Comparison of ENCODE assay signal across 8 cellular contexts in genomic region chr20:53828673-53829085, GRCh38.
DNase-seq lines count a peak whose midpoint lies in the region; ATAC-seq, FAIRE-seq and TF ChIP-seq lines count a peak whose summit lies in the region.
"Had no signal": no experiment of that assay in that cellular context is flagged by ENCODE, and none has a peak within 500 bp of the region (broad histone marks: within the 10 kb centered on the region; RNA-seq: fewer than 3 reads in every experiment).

No MANE protein-coding gene starts in this region.

- H3K36me3 ChIP-seq in bronchial epithelial cell (ENCODE audit: control insufficient read depth, insufficient read depth, low read length) = no peaks in the 10 kb centered on the region

- FAIRE-seq in bronchial epithelial cell (lab: Jason Lieb, UNC) = no peak
- FAIRE-seq: colon had no signal

- H3K4me3 ChIP-seq in GM12865 (ENCODE audit: low read depth, low read length) (peak overlapping the region; percentile 65), bronchial epithelial cell (ENCODE audit: low read depth, low read length) (no peak overlapping the region)

- ATAC-seq in GM18505 (IDR thresholded peaks at IDR 0.05; ENCODE audit: unreplicated experiment) = no peak

- no peaks in the 10 kb centered on the region for H3K27me3 ChIP-seq in bronchial epithelial cell (ENCODE audit: control insufficient read depth, insufficient read depth, low read length)

- TF ChIP-seq POLR2A in GM18505 (IDR thresholded peaks at IDR 0.05; ENCODE audit: borderline replicate concordance, extremely low read depth, insufficient read depth, insufficient read length) = no peak

- DNase-seq in GM12865 (ENCODE audit: low read depth) (no peak), NCI-H526 treated with DMSO at 0.1 percent for 48 hours (lab: John Stamatoyannopoulos, UW) (peak; percentile 3), bronchial epithelial cell (ENCODE audit: low read depth) (peak; percentile 87), left kidney (ENCODE audit: low read depth, low spot score) (peak; percentile 87)
- no peak for DNase-seq in activated CD4-positive, alpha-beta T cell treated with anti-CD3 and anti-CD28 coated beads, Interleukin-2, amount 50 U/mL, for 48 hours

- TF ChIP-seq CTCF in GM12865 (IDR thresholded peaks at IDR 0.05; ENCODE audit: insufficient read depth, low read depth, low read length, missing control alignments) = no peak
- no peak for TF ChIP-seq CTCF in bronchial epithelial cell (IDR thresholded peaks at IDR 0.05; ENCODE audit: insufficient read depth, low read length, severe bottlenecking)
- TF ChIP-seq CTCF in subcutaneous adipose tissue (IDR thresholded peaks at IDR 0.05; ENCODE audit: low read depth) = peak; percentile 93

Comparison
In these comparisons a context has a peak if more than half of its experiments do, and no peak if none do; other contexts are left out.
1. DNase-seq: peak in NCI-H526 treated with DMSO at 0.1 percent for 48 hours (single experiment), bronchial epithelial cell (single experiment) and left kidney (single experiment); none in GM12865 (single experiment) and activated CD4-positive, alpha-beta T cell treated with anti-CD3 and anti-CD28 coated beads, Interleukin-2, amount 50 U/mL, for 48 hours (0 of 2).